In the genomic region with DNA sequence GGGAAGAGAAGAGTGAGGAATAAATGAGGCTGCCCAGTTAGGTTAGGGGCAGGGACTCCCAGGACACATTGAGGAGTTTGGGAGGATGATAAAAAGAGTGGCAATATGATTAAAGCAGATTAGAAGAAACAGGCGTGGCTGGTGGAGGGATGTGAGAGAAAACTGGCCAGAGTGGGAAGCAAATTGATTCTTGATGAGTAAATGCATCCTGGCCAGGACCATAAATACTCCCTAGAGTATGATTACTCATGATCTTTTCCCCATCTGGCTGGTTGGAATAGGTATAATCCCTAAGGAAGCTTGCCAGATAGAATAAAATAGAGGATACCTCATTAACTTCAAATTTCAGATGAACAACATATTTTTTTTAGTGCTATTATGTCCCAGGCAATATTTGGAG, we compare ENCODE assay signal across 21 cellular contexts. TPM values are rescaled to one million over a fixed set of nuclear protein-coding genes. Genes with fewer than 3 reads are reported as not detected.
DNase-seq lines count a peak whose midpoint lies in the region; ATAC-seq, FAIRE-seq and TF ChIP-seq lines count a peak whose summit lies in the region.
"Had no signal": no experiment of that assay in that cellular context is flagged by ENCODE, and none has a peak within 500 bp of the region (broad histone marks: within the 10 kb centered on the region; RNA-seq: fewer than 3 reads in every experiment).

No MANE protein-coding gene starts in this region.

- H3F3A ChIP-seq in MM.1S (ENCODE audit: insufficient read depth, low read length) (no peaks in the 10 kb centered on the region), neural progenitor cell (ENCODE audit: low read depth) (no peaks in the 10 kb centered on the region)

- H4K91ac ChIP-seq in mesenchymal stem cell (ENCODE audit: low read length), result no peak overlapping the region

- H3K4me1 ChIP-seq in astrocyte (ENCODE audit: insufficient read depth, low read length), result peaks cover 17% of the 10 kb centered on the region
- peaks cover 4% of the 10 kb centered on the region for H3K4me1 ChIP-seq in mesenchymal stem cell (ENCODE audit: control insufficient read depth, insufficient read depth, low read depth, low read length)
- H3K4me1 ChIP-seq in MM.1S (ENCODE audit: low read length), result no peaks in the 10 kb centered on the region
- no peaks in the 10 kb centered on the region for H3K4me1 ChIP-seq in neural progenitor cell
- H3K4me1 ChIP-seq: adrenal gland, right atrium auricular region had no signal

- TF ChIP-seq CTCF in HFF-Myc (IDR thresholded peaks at IDR 0.05; ENCODE audit: low read depth, low read length, missing control alignments) (no peak), astrocyte (IDR thresholded peaks at IDR 0.05; ENCODE audit: insufficient read depth, low read depth, low read length) (no peak), MM.1S (IDR thresholded peaks at IDR 0.05; ENCODE audit: low read length) (no peak), neural progenitor cell (IDR thresholded peaks at IDR 0.05) (no peak)

- no peak overlapping the region for H2BK120ac ChIP-seq in mesenchymal stem cell (ENCODE audit: low read depth, low read length)

- DNase-seq in DMS 273 (lab: John Stamatoyannopoulos, UW; ENCODE audit: unreplicated experiment), result peak; percentile 30
- DNase-seq in HFF-Myc (ENCODE audit: extremely low read depth, low read depth), result peak; percentile 10
- DNase-seq in astrocyte (ENCODE audit: low read depth), result peak; percentile 71
- no peak for DNase-seq in mesenchymal stem cell
- no peak for DNase-seq in MM.1S
- no peak for DNase-seq in neural progenitor cell (ENCODE audit: low spot score)
- DNase-seq: adrenal gland; NCI-H1417; NCI-H446; nephron progenitor cell; OCI-M1; stimulated activated CD4-positive, alpha-beta T cell treated with anti-CD3 and anti-CD28 coated beads, Interleukin-4, amount 100 ng/mL, for 1 hour; T-helper 1 cell; upper lobe of left lung had no signal

- H3K4me3 Mint-ChIP-seq in astrocyte (ENCODE audit: unreplicated experiment), result no peak overlapping the region
- no peak overlapping the region for H3K4me3 Mint-ChIP-seq in stimulated activated memory B cell treated with anti-CD40 and anti-IgM and Interleukin-4, amounts not matched to agents 10 μg/mL and 1 μg/mL and 100 μg/mL, for 72 hours
- H3K4me3 Mint-ChIP-seq in neural progenitor cell, result no peak overlapping the region
- H3K4me3 Mint-ChIP-seq: nephron progenitor cell had no signal

- 43% methylated on average over 1 of the region's 1 CpG for WGBS in mesenchymal stem cell

- H3K4me3 ChIP-seq in HFF-Myc (replicated peaks; ENCODE audit: low read depth, low read length) (no peak overlapping the region), astrocyte (ENCODE audit: insufficient read depth, low read depth, low read length) (no peak overlapping the region), mesenchymal stem cell (ENCODE audit: insufficient read depth in 1 of 2, low read depth in 1 of 2, low read length in 2 of 2) (no peak overlapping the region), MM.1S (ENCODE audit: low read length) (no peak overlapping the region), neural progenitor cell (no peak overlapping the region)
- H3K4me3 ChIP-seq: adrenal gland, lung, right atrium auricular region, upper lobe of left lung had no signal

- H3K27me3 Mint-ChIP-seq in astrocyte (ENCODE audit: low read depth, unreplicated experiment), result peaks cover 3% of the 10 kb centered on the region
- peaks cover 28% of the 10 kb centered on the region for H3K27me3 Mint-ChIP-seq in stimulated activated memory B cell treated with anti-CD40 and anti-IgM and Interleukin-4, amounts not matched to agents 10 μg/mL and 1 μg/mL and 100 μg/mL, for 72 hours
- H3K27me3 Mint-ChIP-seq in neural progenitor cell (ENCODE audit: insufficient read depth, low read depth), result peaks cover 2% of the 10 kb centered on the region

- no peak overlapping the region for H3K27ac ChIP-seq in astrocyte (ENCODE audit: low read depth, low read length)
- H3K27ac ChIP-seq in mesenchymal stem cell (ENCODE audit: low read length, poor library complexity, severe bottlenecking), result no peak overlapping the region
- no peak overlapping the region for H3K27ac ChIP-seq in MM.1S (ENCODE audit: low read length)
- no peak overlapping the region for H3K27ac ChIP-seq in neural progenitor cell
- H3K27ac ChIP-seq: adrenal gland, right atrium auricular region had no signal

- H2BK12ac ChIP-seq in mesenchymal stem cell (ENCODE audit: low read length in 2 of 2), result no peak overlapping the region

- H3K9ac ChIP-seq in astrocyte (ENCODE audit: low read length) (no peak overlapping the region), mesenchymal stem cell (ENCODE audit: low read length) (no peak overlapping the region), MM.1S (ENCODE audit: low read length) (no peak overlapping the region), neural progenitor cell (no peak overlapping the region)

- H3K4ac ChIP-seq in mesenchymal stem cell (ENCODE audit: low read depth in 1 of 2, low read length in 2 of 2), result no peak overlapping the region

- FAIRE-seq in astrocyte (lab: Jason Lieb, UNC), result no peak
- FAIRE-seq: H1 had no signal

- H4K20me1 ChIP-seq in astrocyte (ENCODE audit: insufficient read depth, low read length) (no peaks in the 10 kb centered on the region), MM.1S (ENCODE audit: insufficient read depth, low read length) (no peaks in the 10 kb centered on the region), neural progenitor cell (ENCODE audit: low read depth) (no peaks in the 10 kb centered on the region)

- H3K23ac ChIP-seq in mesenchymal stem cell (ENCODE audit: low read length in 2 of 2), result no peak overlapping the region

- H2AFZ ChIP-seq in astrocyte (ENCODE audit: low read depth, low read length), result no peak overlapping the region
- no peak overlapping the region for H2AFZ ChIP-seq in mesenchymal stem cell (ENCODE audit: low read depth, low read length)
- H2AFZ ChIP-seq in MM.1S (ENCODE audit: low read length), result no peak overlapping the region
- H2AFZ ChIP-seq in neural progenitor cell (replicated peaks), result no peak overlapping the region

- H3K14ac ChIP-seq in mesenchymal stem cell (ENCODE audit: low read length in 2 of 2), result no peak overlapping the region

- no peak overlapping the region for H2BK5ac ChIP-seq in mesenchymal stem cell (ENCODE audit: low read depth, low read length, poor library complexity, severe bottlenecking)

- no peak overlapping the region for H2BK15ac ChIP-seq in mesenchymal stem cell (ENCODE audit: low read depth, poor library complexity, severe bottlenecking)

- no peaks in the 10 kb centered on the region for H3K9me2 ChIP-seq in MM.1S (replicated peaks; ENCODE audit: insufficient read depth, low read length)

- no peak overlapping the region for H3K4me2 ChIP-seq in astrocyte (ENCODE audit: low read length)
- no peak overlapping the region for H3K4me2 ChIP-seq in mesenchymal stem cell (ENCODE audit: low read length, poor library complexity, severe bottlenecking)
- H3K4me2 ChIP-seq in MM.1S (ENCODE audit: low read depth, low read length), result no peak overlapping the region
- no peak overlapping the region for H3K4me2 ChIP-seq in neural progenitor cell

- H3K27ac Mint-ChIP-seq in astrocyte (ENCODE audit: unreplicated experiment) (no peak overlapping the region), neural progenitor cell (no peak overlapping the region)
- H3K27ac Mint-ChIP-seq in stimulated activated memory B cell treated with anti-CD40 and anti-IgM and Interleukin-4, amounts not matched to agents 10 μg/mL and 1 μg/mL and 100 μg/mL, for 72 hours, result no peak overlapping the region
- H3K27ac Mint-ChIP-seq: nephron progenitor cell had no signal

- no peaks in the 10 kb centered on the region for H3K36me3 ChIP-seq in astrocyte (ENCODE audit: insufficient read depth, low read length)
- no peaks in the 10 kb centered on the region for H3K36me3 ChIP-seq in mesenchymal stem cell (ENCODE audit: control insufficient read depth in 1 of 2, insufficient read depth in 2 of 2, low read depth in 1 of 2, low read length in 2 of 2)
- H3K36me3 ChIP-seq in MM.1S (replicated peaks; ENCODE audit: insufficient read depth, low read length), result no peaks in the 10 kb centered on the region
- no peaks in the 10 kb centered on the region for H3K36me3 ChIP-seq in neural progenitor cell
- H3K36me3 ChIP-seq: adrenal gland, right atrium auricular region, upper lobe of left lung had no signal

- no peak overlapping the region for H3K18ac ChIP-seq in mesenchymal stem cell (ENCODE audit: low read depth in 1 of 2, low read length in 2 of 2)

- no peaks in the 10 kb centered on the region for H3K79me1 ChIP-seq in mesenchymal stem cell (replicated peaks; ENCODE audit: low read length, poor library complexity, severe bottlenecking)

- H3K27me3 ChIP-seq in astrocyte (ENCODE audit: insufficient read depth, low read length), result no peaks in the 10 kb centered on the region
- H3K27me3 ChIP-seq in mesenchymal stem cell (ENCODE audit: control insufficient read depth in 1 of 2, insufficient read depth in 1 of 2, low read length in 2 of 2), result no peaks in the 10 kb centered on the region
- H3K27me3 ChIP-seq in MM.1S (replicated peaks; ENCODE audit: insufficient read depth, low read length), result no peaks in the 10 kb centered on the region
- no peaks in the 10 kb centered on the region for H3K27me3 ChIP-seq in neural progenitor cell
- H3K27me3 ChIP-seq: right atrium auricular region, upper lobe of left lung had no signal

- H4K8ac ChIP-seq in mesenchymal stem cell (ENCODE audit: low read length), result no peak overlapping the region

- H3K9me3 Mint-ChIP-seq in astrocyte (ENCODE audit: unreplicated experiment), result no peaks in the 10 kb centered on the region
- no peaks in the 10 kb centered on the region for H3K9me3 Mint-ChIP-seq in stimulated activated memory B cell treated with anti-CD40 and anti-IgM and Interleukin-4, amounts not matched to agents 10 μg/mL and 1 μg/mL and 100 μg/mL, for 72 hours
- no peaks in the 10 kb centered on the region for H3K9me3 Mint-ChIP-seq in neural progenitor cell

- no peaks in the 10 kb centered on the region for H3K9me3 ChIP-seq in astrocyte (ENCODE audit: insufficient read depth, low read depth, low read length)
- no peaks in the 10 kb centered on the region for H3K9me3 ChIP-seq in mesenchymal stem cell (ENCODE audit: control insufficient read depth, low read length)
- no peaks in the 10 kb centered on the region for H3K9me3 ChIP-seq in MM.1S (replicated peaks; ENCODE audit: insufficient read depth, low read length)
- H3K9me3 ChIP-seq in neural progenitor cell (ENCODE audit: low read depth), result no peaks in the 10 kb centered on the region
- H3K9me3 ChIP-seq: adrenal gland, right atrium auricular region, upper lobe of left lung had no signal

- H3K4me1 Mint-ChIP-seq in astrocyte (ENCODE audit: low read depth, unreplicated experiment) (peaks cover 11% of the 10 kb centered on the region), neural progenitor cell (peaks cover 6% of the 10 kb centered on the region)
- peaks cover 13% of the 10 kb centered on the region for H3K4me1 Mint-ChIP-seq in stimulated activated memory B cell treated with anti-CD40 and anti-IgM and Interleukin-4, amounts not matched to agents 10 μg/mL and 1 μg/mL and 100 μg/mL, for 72 hours

- H3K36me3 Mint-ChIP-seq in astrocyte (ENCODE audit: low read depth, unreplicated experiment) (no peaks in the 10 kb centered on the region), neural progenitor cell (no peaks in the 10 kb centered on the region)
- no peaks in the 10 kb centered on the region for H3K36me3 Mint-ChIP-seq in stimulated activated memory B cell treated with anti-CD40 and anti-IgM and Interleukin-4, amounts not matched to agents 10 μg/mL and 1 μg/mL and 100 μg/mL, for 72 hours

- H3K79me2 ChIP-seq in astrocyte (ENCODE audit: insufficient read depth, low read length), result no peaks in the 10 kb centered on the region
- H3K79me2 ChIP-seq in MM.1S (ENCODE audit: low read length), result no peaks in the 10 kb centered on the region
- no peaks in the 10 kb centered on the region for H3K79me2 ChIP-seq in neural progenitor cell (ENCODE audit: low read depth)

- no peak for ATAC-seq in HG03025 (IDR thresholded peaks at IDR 0.05; ENCODE audit: low FRiP score, unreplicated experiment)
- ATAC-seq in stimulated activated memory B cell treated with anti-CD40 and anti-IgM and Interleukin-4, amounts not matched to agents 10 μg/mL and 1 μg/mL and 100 μg/mL, for 72 hours, result no peak
- ATAC-seq: activated CD4-positive, CD25-positive, alpha-beta regulatory T cell treated with anti-CD3 and anti-CD28 coated beads, Interleukin-2, amount 50 U/mL, for 24 hours had no signal

- H2AK5ac ChIP-seq in mesenchymal stem cell (ENCODE audit: low read length, severe bottlenecking), result peak overlapping the region; percentile 17

RNA-seq across cellular contexts. Expression of gene DAW1, which starts 21.5 kb away (rescaled TPM):
- total RNA-seq in astrocyte (0.75 and 0.86 TPM in 2 replicates), neural progenitor cell (ENCODE audit: low replicate concordance) (not detected in 2 replicates)
- polyA plus RNA-seq in mesenchymal stem cell (2013, experiment 1 of 2), result 0.15 TPM
- polyA plus RNA-seq in mesenchymal stem cell (2013, experiment 2 of 2), result 0.04 TPM
- total RNA-seq: fibroblast of lung had no signal
- polyA plus RNA-seq: adrenal gland had no signal

RNA-seq across cellular contexts. Expression of gene CCL20, which starts 36.3 kb away (rescaled TPM):
- total RNA-seq in astrocyte (not detected in 2 replicates), neural progenitor cell (ENCODE audit: low replicate concordance) (not detected in 2 replicates)
- 1.2 TPM for polyA plus RNA-seq in mesenchymal stem cell (2013, experiment 1 of 2)
- polyA plus RNA-seq in mesenchymal stem cell (2013, experiment 2 of 2), result 1.2 TPM
- total RNA-seq: fibroblast of lung, H1, right atrium auricular region had no signal
- polyA plus RNA-seq: H1 had no signal

Comparison
In these comparisons a context has a peak if more than half of its experiments do, and no peak if none do; other contexts are left out.
1. DNase-seq: peak in DMS 273 (single experiment), HFF-Myc (single experiment) and astrocyte (single experiment); none in mesenchymal stem cell (single experiment), MM.1S (single experiment) and neural progenitor cell (single experiment).